19 cellular contexts compared by ENCODE assay signal in genomic region chr7:128165927-128166420, GRCh38.
A peak's percentile ranks its signal among the peaks of the same experiment; 100 is the strongest.
DNase-seq lines count a peak whose midpoint lies in the region; ATAC-seq, FAIRE-seq and TF ChIP-seq lines count a peak whose summit lies in the region.
"Had no signal": no experiment of that assay in that cellular context is flagged by ENCODE, and none has a peak within 500 bp of the region (broad histone marks: within the 10 kb centered on the region; RNA-seq: fewer than 3 reads in every experiment).

No MANE protein-coding gene starts in this region.

- no peak overlapping the region for H2AFZ ChIP-seq in astrocyte (ENCODE audit: low read depth, low read length)

- H3K27ac Mint-ChIP-seq in astrocyte (ENCODE audit: unreplicated experiment) (no peak overlapping the region), memory B cell (no peak overlapping the region), type B pancreatic cell (no peak overlapping the region)
- H3K27ac Mint-ChIP-seq: activated CD4-positive, alpha-beta memory T cell treated with anti-CD3 and anti-CD28 coated beads for 36 hours; activated T-helper 2 cell treated with anti-CD3 and anti-CD28 coated beads, Interferon-gamma antibody, Interleukin-2, Interleukin-4, amounts not matched to agents 10 μg/mL and 5 μg/mL and 100 μg/mL, durations not matched to agents 14 hours and 24 hours and 36 hours; dendritic cell treated with granulocyte-macrophage colony-stimulating factor and Interleukin-4, amounts not matched to agents 40 ng/mL and 50 ng/mL, for 4 days had no signal

- H3K9me3 Mint-ChIP-seq in astrocyte (ENCODE audit: unreplicated experiment) (peaks cover 4% of the 10 kb centered on the region), memory B cell (no peaks in the 10 kb centered on the region), type B pancreatic cell (no peaks in the 10 kb centered on the region)
- H3K9me3 Mint-ChIP-seq: activated CD4-positive, alpha-beta memory T cell treated with anti-CD3 and anti-CD28 coated beads for 36 hours; activated T-helper 2 cell treated with anti-CD3 and anti-CD28 coated beads, Interferon-gamma antibody, Interleukin-2, Interleukin-4, amounts not matched to agents 10 μg/mL and 5 μg/mL and 100 μg/mL, durations not matched to agents 14 hours and 24 hours and 36 hours; dendritic cell treated with granulocyte-macrophage colony-stimulating factor and Interleukin-4, amounts not matched to agents 40 ng/mL and 50 ng/mL, for 4 days had no signal

- intact Hi-C loops in left ventricle myocardium inferior (cut with micrococcal nuclease): no loop called here

- H3K27me3 Mint-ChIP-seq in astrocyte (ENCODE audit: low read depth, unreplicated experiment): peaks cover 47% of the 10 kb centered on the region
- peaks cover 27% of the 10 kb centered on the region for H3K27me3 Mint-ChIP-seq in memory B cell
- H3K27me3 Mint-ChIP-seq in type B pancreatic cell: peaks cover 90% of the 10 kb centered on the region

- DNase-seq in left ventricle myocardium inferior (no peak), right atrium auricular region (ENCODE audit: low spot score) (no peak), astrocyte (ENCODE audit: low read depth) (no peak), memory B cell (ENCODE audit: low spot score in 2 of 2) (no peak), type B pancreatic cell (ENCODE audit: extremely low spot score, unreplicated experiment) (no peak), NCI-H1105 (lab: John Stamatoyannopoulos, UW) (no peak), D721Med (ENCODE audit: insufficient read length, low spot score) (no peak)
- DNase-seq in activated CD8-positive, alpha-beta memory T cell treated with anti-CD3 and anti-CD28 coated beads, Interleukin-2, amount 50 U/mL, for 48 hours: no peak
- DNase-seq: activated CD4-positive, alpha-beta memory T cell treated with anti-CD3 and anti-CD28 coated beads for 36 hours; heart right ventricle; MG63; transverse colon had no signal

- H3K27ac ChIP-seq in left ventricle myocardium inferior (replicated peaks) (no peak overlapping the region), right atrium auricular region (no peak overlapping the region), astrocyte (ENCODE audit: low read depth, low read length) (no peak overlapping the region)
- H3K27ac ChIP-seq: heart right ventricle, Peyer's patch, skin epidermis, transverse colon had no signal

- no peak for ATAC-seq in memory B cell (ENCODE audit: low read depth)

- H3K9me3 ChIP-seq in left ventricle myocardium inferior (replicated peaks) (no peaks in the 10 kb centered on the region), right atrium auricular region (no peaks in the 10 kb centered on the region), astrocyte (ENCODE audit: insufficient read depth, low read depth, low read length) (peaks cover 4% of the 10 kb centered on the region)
- H3K9me3 ChIP-seq: HAP-1, heart right ventricle, MG63, transverse colon had no signal

- H3K36me3 ChIP-seq in left ventricle myocardium inferior (no peaks in the 10 kb centered on the region), right atrium auricular region (no peaks in the 10 kb centered on the region), astrocyte (ENCODE audit: insufficient read depth, low read length) (no peaks in the 10 kb centered on the region)
- H3K36me3 ChIP-seq: HAP-1, heart right ventricle, MG63, Peyer's patch, transverse colon had no signal

- peak overlapping the region; percentile 63 for H3K4me3 ChIP-seq in left ventricle myocardium inferior
- peak overlapping the region in 1 of 2 donors; percentile 43 for H3K4me3 ChIP-seq in right atrium auricular region
- no peak overlapping the region for H3K4me3 ChIP-seq in astrocyte (ENCODE audit: insufficient read depth, low read depth, low read length)

- H3K4me3 Mint-ChIP-seq in astrocyte (ENCODE audit: unreplicated experiment): no peak overlapping the region
- peak overlapping the region; percentile 81 for H3K4me3 Mint-ChIP-seq in memory B cell
- H3K4me3 Mint-ChIP-seq in type B pancreatic cell: peak overlapping the region; percentile 85

- peaks cover 8% of the 10 kb centered on the region for H4K20me1 ChIP-seq in astrocyte (ENCODE audit: insufficient read depth, low read length)

- H3K4me1 Mint-ChIP-seq in astrocyte (ENCODE audit: low read depth, unreplicated experiment) (peaks cover 22% of the 10 kb centered on the region), memory B cell (peaks cover 16% of the 10 kb centered on the region), type B pancreatic cell (ENCODE audit: unreplicated experiment) (peaks cover 4% of the 10 kb centered on the region)

- TF ChIP-seq CTCF in left ventricle myocardium inferior (IDR thresholded peaks at IDR 0.05; ENCODE audit: borderline replicate concordance): no peak
- TF ChIP-seq CTCF in right atrium auricular region (IDR thresholded peaks at IDR 0.05): no peak
- no peak for TF ChIP-seq CTCF in astrocyte (IDR thresholded peaks at IDR 0.05; ENCODE audit: insufficient read depth, low read depth, low read length)
- no peak for TF ChIP-seq CTCF in type B pancreatic cell (conservative IDR thresholded peaks at IDR 0.05)
- TF ChIP-seq CTCF in D721Med (IDR thresholded peaks at IDR 0.05; ENCODE audit: insufficient read depth, missing control alignments): no peak

- peaks cover 25% of the 10 kb centered on the region for H3K4me1 ChIP-seq in left ventricle myocardium inferior
- peaks cover 0 to 25% of the 10 kb centered on the region in 2 donors for H3K4me1 ChIP-seq in right atrium auricular region
- H3K4me1 ChIP-seq in astrocyte (ENCODE audit: insufficient read depth, low read length): peaks cover 32% of the 10 kb centered on the region
- H3K4me1 ChIP-seq: HAP-1 had no signal

- no peaks in the 10 kb centered on the region for H3K79me2 ChIP-seq in astrocyte (ENCODE audit: insufficient read depth, low read length)

- H3K36me3 Mint-ChIP-seq in astrocyte (ENCODE audit: low read depth, unreplicated experiment) (no peaks in the 10 kb centered on the region), memory B cell (peaks cover 3% of the 10 kb centered on the region), type B pancreatic cell (no peaks in the 10 kb centered on the region)
- H3K36me3 Mint-ChIP-seq: activated CD4-positive, alpha-beta memory T cell treated with anti-CD3 and anti-CD28 coated beads for 36 hours had no signal

- no peak overlapping the region for H3K9ac ChIP-seq in astrocyte (ENCODE audit: low read length)

- peaks cover 100% of the 10 kb centered on the region for H3K27me3 ChIP-seq in left ventricle myocardium inferior (ENCODE audit: low read depth)
- peaks cover 20 to 33% of the 10 kb centered on the region in 2 donors for H3K27me3 ChIP-seq in right atrium auricular region
- H3K27me3 ChIP-seq in astrocyte (ENCODE audit: insufficient read depth, low read length): peaks cover 52% of the 10 kb centered on the region

- peak overlapping the region; percentile 87 for H3K4me2 ChIP-seq in astrocyte (ENCODE audit: low read length)

- FAIRE-seq in astrocyte (lab: Jason Lieb, UNC): no peak
- FAIRE-seq in D721Med (lab: Jason Lieb, UNC): no peak
- FAIRE-seq: G401.6, GM12891 had no signal
